In the genomic region with DNA sequence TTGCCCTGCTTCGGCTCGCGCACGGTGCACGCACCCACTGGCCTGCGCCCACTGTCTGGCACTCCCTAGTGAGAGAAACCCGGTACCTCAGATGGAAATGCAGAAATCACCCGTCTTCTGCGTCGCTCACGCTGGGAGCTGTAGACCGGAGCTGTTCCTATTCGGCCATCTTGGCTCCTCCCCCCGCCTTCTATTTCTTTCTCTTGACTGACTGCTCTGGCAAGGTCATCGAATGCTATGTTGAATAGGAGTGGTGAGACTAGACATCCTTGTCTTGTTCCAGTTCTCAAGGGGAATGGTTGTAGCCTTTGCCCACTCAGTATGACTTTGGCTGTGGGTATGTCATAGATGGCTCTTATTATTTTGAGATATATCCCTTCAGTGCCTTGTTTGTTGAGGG, we compare ENCODE assay signal across 7 cellular contexts.
DNase-seq lines count a peak whose midpoint lies in the region; ATAC-seq, FAIRE-seq and TF ChIP-seq lines count a peak whose summit lies in the region.
"Not testable (repeated sequence)": the region's sequence is repeated elsewhere in the genome, so short reads cannot be mapped to it uniquely, and the experiment has no call there.

No MANE protein-coding gene starts in this region.

- not testable (repeated sequence) for TF ChIP-seq RAD21 in K562 (CRISPR knock-in tag; conservative IDR thresholded peaks at IDR 0.05 in 1 of 2, IDR thresholded peaks at IDR 0.05 in 1 of 2)

- CTCF ChIA-PET in CD8-positive, alpha-beta T cell (lab: Charles Lee); K562 (lab: Yijun Ruan, JAX; ENCODE audit: low intra/inter-chr PET ratio): not testable (repeated sequence)
- CTCF ChIA-PET in T-cell (lab: Charles Lee): interaction anchor here in 1 of 2 donors (1.3 kb wide), 1 partner anchor 14 kb away, joined by 4 read pairs; no protein-coding TSS in a partner anchor
- CTCF ChIA-PET in activated CD4-positive, alpha-beta T cell treated with anti-CD3 and anti-CD28 coated beads, Interleukin-2, amount 10 ng/mL, durations not matched to agents 7 days and 5 days (lab: Charles Lee): interaction anchor here (1.9 kb wide), 1 partner anchor 17 kb away, joined by 4 read pairs; no protein-coding TSS in a partner anchor

- TF ChIP-seq POLR2A in K562 (conservative IDR thresholded peaks at IDR 0.05): not testable (repeated sequence)

- FAIRE-seq in K562 (lab: Jason Lieb, UNC): not testable (repeated sequence)

- WGBS in K562 (ENCODE audit: insufficient coverage, low coverage, missing lambda C conversion rate): 15% methylated on average over 7 of the region's 15 CpGs

- not testable (repeated sequence) for H3K36me3 ChIP-seq in CD8-positive, alpha-beta T cell (ENCODE audit: insufficient read depth, low read length); H7 (replicated peaks; ENCODE audit: control insufficient read depth, insufficient read depth, low read length); KOPT-K1 (ENCODE audit: insufficient read depth, low read length); K562 (ENCODE audit: control insufficient read depth, insufficient read depth, low read length); iPS-15b (ENCODE audit: control insufficient read depth, insufficient read depth, low read length)

- H3K27ac ChIP-seq in CD8-positive, alpha-beta T cell (ENCODE audit: low read depth, low read length); K562 (ENCODE audit: extremely low read depth, low read depth, low read length): not testable (repeated sequence)
- peak overlapping the region; percentile 19 for H3K27ac ChIP-seq in KOPT-K1 (ENCODE audit: low read depth, low read length, poor library complexity, severe bottlenecking)

- not testable (repeated sequence) for H3K36me3 Mint-ChIP-seq in CD8-positive, alpha-beta T cell; T-cell; activated CD4-positive, alpha-beta T cell treated with anti-CD3 and anti-CD28 coated beads, Interleukin-2, amount 10 ng/mL, durations not matched to agents 7 days and 5 days (ENCODE audit: low read depth)

- in situ Hi-C loops in K562 (cut with MboI): not testable (repeated sequence)

- ATAC-seq in CD8-positive, alpha-beta T cell; T-cell (replicated peaks in 1 of 4): not testable (repeated sequence)
- ATAC-seq in K562: peak; percentile 35; the same call in 1 of the 3 replicates

- not testable (repeated sequence) for H3K27me3 ChIP-seq in CD8-positive, alpha-beta T cell (ENCODE audit: insufficient read depth, low read length); H7 (ENCODE audit: control insufficient read depth, insufficient read depth, low read length); K562 (ENCODE audit: control insufficient read depth in 2 of 2, insufficient read depth in 2 of 2, low read length in 2 of 2); iPS-15b (ENCODE audit: control insufficient read depth, insufficient read depth, low read length)

- H3K4me3 ChIP-seq in CD8-positive, alpha-beta T cell (ENCODE audit: low read depth, low read length); K562: not testable (repeated sequence)
- H3K4me3 ChIP-seq in H7 (ENCODE audit: insufficient read depth, low read depth, low read length) (peak overlapping the region; percentile 4; the same call in 1 of the 2 replicates), iPS-15b (ENCODE audit: low read depth, low read length) (peak overlapping the region; percentile 32)

- peaks cover 25% of the 10 kb centered on the region for H3K4me1 Mint-ChIP-seq in CD8-positive, alpha-beta T cell (ENCODE audit: low read depth)
- H3K4me1 Mint-ChIP-seq in T-cell: peaks cover 32 to 38% (median 37%) of the 10 kb centered on the region in 3 donors
- H3K4me1 Mint-ChIP-seq in activated CD4-positive, alpha-beta T cell treated with anti-CD3 and anti-CD28 coated beads, Interleukin-2, amount 10 ng/mL, durations not matched to agents 7 days and 5 days: peaks cover 35% of the 10 kb centered on the region

- intact Hi-C loops in CD8-positive, alpha-beta T cell (cut with DNase I, micrococcal nuclease): loop anchor here in 1 of 2 experiments (5.0 kb wide), 1 partner anchor 36 kb away; no protein-coding TSS in a partner anchor
- intact Hi-C loops in K562 (cut with micrococcal nuclease): loop anchor here (5.0 kb wide), 1 partner anchor 241 kb away; no protein-coding TSS in a partner anchor

- H3K9ac ChIP-seq in K562 (ENCODE audit: insufficient read depth in 1 of 2, low read depth in 2 of 2, low read length in 2 of 2); iPS-15b (ENCODE audit: low read depth, low read length): not testable (repeated sequence)

- not testable (repeated sequence) for TF ChIP-seq CTCF in CD8-positive, alpha-beta T cell (IDR thresholded peaks at IDR 0.05); K562 (IDR thresholded peaks at IDR 0.05 in 2 of 3, conservative IDR thresholded peaks at IDR 0.05 in 1 of 3; ENCODE audit: insufficient read depth in 2 of 3, low read depth in 1 of 3, low read length in 3 of 3)

- peak overlapping the region; percentile 52 for H3K4me2 ChIP-seq in K562 (ENCODE audit: insufficient read depth, low read length)

- not testable (repeated sequence) for H3K79me2 ChIP-seq in K562 (ENCODE audit: control insufficient read depth, insufficient read depth, low read length)

- H2AFZ ChIP-seq in K562 (ENCODE audit: low read depth, low read length): peak overlapping the region; percentile 68

- peak overlapping the region; percentile 18 for H3K27ac Mint-ChIP-seq in CD8-positive, alpha-beta T cell
- peak overlapping the region; percentile 16 to 39 for H3K27ac Mint-ChIP-seq in T-cell
- H3K27ac Mint-ChIP-seq in activated CD4-positive, alpha-beta T cell treated with anti-CD3 and anti-CD28 coated beads, Interleukin-2, amount 10 ng/mL, durations not matched to agents 7 days and 5 days: peak overlapping the region; percentile 43

- not testable (repeated sequence) for H3K9me3 ChIP-seq in CD8-positive, alpha-beta T cell (ENCODE audit: low read length); KOPT-K1 (ENCODE audit: insufficient read depth, low read length, poor library complexity, severe bottlenecking); K562 (replicated peaks; ENCODE audit: control insufficient read depth, insufficient read depth, low read depth, low read length); iPS-15b (ENCODE audit: control insufficient read depth, insufficient read depth, low read length)

- H3K4me3 Mint-ChIP-seq in CD8-positive, alpha-beta T cell: peak overlapping the region; percentile 12
- H3K4me3 Mint-ChIP-seq in T-cell: peak overlapping the region; percentile 36 to 67 (median 60)
- not testable (repeated sequence) for H3K4me3 Mint-ChIP-seq in activated CD4-positive, alpha-beta T cell treated with anti-CD3 and anti-CD28 coated beads, Interleukin-2, amount 10 ng/mL, durations not matched to agents 7 days and 5 days

- H3K9me3 Mint-ChIP-seq in CD8-positive, alpha-beta T cell; T-cell; activated CD4-positive, alpha-beta T cell treated with anti-CD3 and anti-CD28 coated beads, Interleukin-2, amount 10 ng/mL, durations not matched to agents 7 days and 5 days: not testable (repeated sequence)

- DNase-seq in CD8-positive, alpha-beta T cell; H7; T-cell; activated CD4-positive, alpha-beta T cell treated with anti-CD3 and anti-CD28 coated beads, Interleukin-2, amount 10 ng/mL, durations not matched to agents 7 days and 5 days: not testable (repeated sequence)
- DNase-seq in K562 (ENCODE audit: extremely low read depth in 1 of 4, low spot score in 3 of 4): peak in 1 of 4 experiments; percentile 5

- not testable (repeated sequence) for H3K27me3 Mint-ChIP-seq in CD8-positive, alpha-beta T cell (ENCODE audit: low read depth); T-cell; activated CD4-positive, alpha-beta T cell treated with anti-CD3 and anti-CD28 coated beads, Interleukin-2, amount 10 ng/mL, durations not matched to agents 7 days and 5 days

- not testable (repeated sequence) for H4K20me1 ChIP-seq in K562 (replicated peaks; ENCODE audit: control insufficient read depth, insufficient read depth, low read length)

- not testable (repeated sequence) for BruUV-seq in K562 (replicated peaks; lab: Mats Ljungman, UMichigan)

- not testable (repeated sequence) for TF ChIP-seq EP300 in K562 (IDR thresholded peaks at IDR 0.05; ENCODE audit: low read length)

- not testable (repeated sequence) for H3K9me1 ChIP-seq in K562 (ENCODE audit: control insufficient read depth, insufficient read depth, low read length)

- H3K4me1 ChIP-seq in CD8-positive, alpha-beta T cell (ENCODE audit: insufficient read depth, low read length); K562 (replicated peaks in 1 of 2; ENCODE audit: control insufficient read depth in 2 of 2, insufficient read depth in 2 of 2, low read length in 2 of 2); iPS-15b (ENCODE audit: control insufficient read depth, insufficient read depth, low read length): not testable (repeated sequence)

- POLR2A ChIA-PET in CD8-positive, alpha-beta T cell (lab: Charles Lee); T-cell (lab: Charles Lee); activated CD4-positive, alpha-beta T cell treated with anti-CD3 and anti-CD28 coated beads, Interleukin-2, amount 10 ng/mL, durations not matched to agents 7 days and 5 days (lab: Charles Lee); K562 (lab: Yijun Ruan, JAX): not testable (repeated sequence)

TF ChIP-seq in K562, 482 proteins besides CTCF, POLR2A, EP300 and RAD21 (continues in another document):
- TF ChIP-seq, protein P1, sequence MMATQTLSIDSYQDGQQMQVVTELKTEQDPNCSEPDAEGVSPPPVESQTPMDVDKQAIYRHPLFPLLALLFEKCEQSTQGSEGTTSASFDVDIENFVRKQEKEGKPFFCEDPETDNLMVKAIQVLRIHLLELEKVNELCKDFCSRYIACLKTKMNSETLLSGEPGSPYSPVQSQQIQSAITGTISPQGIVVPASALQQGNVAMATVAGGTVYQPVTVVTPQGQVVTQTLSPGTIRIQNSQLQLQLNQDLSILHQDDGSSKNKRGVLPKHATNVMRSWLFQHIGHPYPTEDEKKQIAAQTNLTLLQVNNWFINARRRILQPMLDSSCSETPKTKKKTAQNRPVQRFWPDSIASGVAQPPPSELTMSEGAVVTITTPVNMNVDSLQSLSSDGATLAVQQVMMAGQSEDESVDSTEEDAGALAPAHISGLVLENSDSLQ (IDR thresholded peaks at IDR 0.05): peak; percentile 58; the same call in 1 of the 2 replicates
